8 cellular contexts compared by ENCODE assay signal in genomic region chr7:155299539-155300202, GRCh38. TPM values are rescaled to one million over a fixed set of nuclear protein-coding genes. Genes with fewer than 3 reads are reported as not detected.
DNase-seq lines count a peak whose midpoint lies in the region; ATAC-seq, FAIRE-seq and TF ChIP-seq lines count a peak whose summit lies in the region.

No MANE protein-coding gene starts in this region.

- dilution Hi-C loops in endothelial cell of umbilical vein (cut with MboI; ENCODE audit: extremely low pct_ligation_motif_present, low sequenced_read_pairs): no loop called here

- peak overlapping the region; percentile 94 for H3K4me2 ChIP-seq in endothelial cell of umbilical vein (ENCODE audit: insufficient read depth, low read length)

- ATAC-seq in heart right ventricle (no peak), left ventricle myocardium superior (no peak), T-helper 17 cell (peak; percentile 0), HG03045 (IDR thresholded peaks at IDR 0.05; ENCODE audit: unreplicated experiment) (no peak), esophagus mucosa (no peak)

- H3K9me1 ChIP-seq in endothelial cell of umbilical vein (replicated peaks; ENCODE audit: control insufficient read depth, extremely low read depth, insufficient read depth, low read length): no peaks in the 10 kb centered on the region

- H3K4me3 Mint-ChIP-seq in T-helper 17 cell (peak overlapping the region; percentile 92), osteocyte (ENCODE audit: unreplicated experiment) (peak overlapping the region; percentile 84)

- BruUV-seq in endothelial cell of umbilical vein (replicated peaks; lab: Mats Ljungman, UMichigan): no TSS peak

- peaks cover 9% of the 10 kb centered on the region for H4K20me1 ChIP-seq in endothelial cell of umbilical vein (replicated peaks; ENCODE audit: control insufficient read depth, extremely low read depth, insufficient read depth, low read length)

- TF ChIP-seq POLR2A in endothelial cell of umbilical vein (IDR thresholded peaks at IDR 0.05; ENCODE audit: low read depth, low read length): no peak

- H3K27ac Mint-ChIP-seq in T-helper 17 cell (peak overlapping the region; percentile 97), osteocyte (ENCODE audit: unreplicated experiment) (peak overlapping the region; percentile 86)

- H3K4me1 Mint-ChIP-seq in T-helper 17 cell: peaks cover 28% of the 10 kb centered on the region
- H3K4me1 Mint-ChIP-seq in osteocyte (ENCODE audit: unreplicated experiment): peaks cover 36% of the 10 kb centered on the region

- intact Hi-C loops in heart right ventricle (cut with DNase I): loop anchor here in 8 of 10 donors (2.0 to 10.0 kb wide), 9 partner anchors 42 to 372 kb away; partner anchors contain the start of gene PAXIP1 (in 5 of the 8)
- intact Hi-C loops in left ventricle myocardium superior (cut with micrococcal nuclease): no loop called here
- intact Hi-C loops in endothelial cell of umbilical vein (cut with micrococcal nuclease): loop anchor here (1.0 to 10.0 kb wide), 3 partner anchors 46 to 465 kb away; partner anchors contain the start of gene PAXIP1

- CTCF ChIA-PET in endothelial cell of umbilical vein (lab: Charles Lee): interaction anchor here (1.1 to 3.9 kb wide), 7 partner anchors 45 to 385 kb away, joined by 3 to 19 read pairs (median 4); no protein-coding TSS in a partner anchor

- H3K4me3 ChIP-seq in heart right ventricle: peak overlapping the region in 9 of 10 donors; percentile 80 to 97 (median 91)
- H3K4me3 ChIP-seq in endothelial cell of umbilical vein (replicated peaks in 1 of 3; ENCODE audit: insufficient read depth in 1 of 3, low read depth in 1 of 3, low read length in 3 of 3): peak overlapping the region; percentile 50 to 99 (median 91)

- no peak for DNase-seq in heart right ventricle
- DNase-seq in left ventricle myocardium superior: no peak
- DNase-seq in T-helper 17 cell: peak in 1 of 3 donors; percentile 12
- DNase-seq in endothelial cell of umbilical vein (ENCODE audit: low read depth, low spot score): no peak
- no peak for DNase-seq in osteocyte (ENCODE audit: extremely low spot score, unreplicated experiment)
- no peak for DNase-seq in HTR-8/SVneo (ENCODE audit: insufficient read length, low spot score)

- no peaks in the 10 kb centered on the region for H3K9me3 Mint-ChIP-seq in osteocyte (ENCODE audit: unreplicated experiment)

- H3K9ac ChIP-seq in endothelial cell of umbilical vein (replicated peaks; ENCODE audit: extremely low read depth, insufficient read depth, low read length): peak overlapping the region; percentile 54

- H3K27ac ChIP-seq in heart right ventricle (peak overlapping the region; percentile 7 to 96 (median 93)), endothelial cell of umbilical vein (ENCODE audit: insufficient read depth, low read depth, low read length) (peak overlapping the region; percentile 52)

- H3K27me3 Mint-ChIP-seq in T-helper 17 cell (no peaks in the 10 kb centered on the region), osteocyte (ENCODE audit: unreplicated experiment) (no peaks in the 10 kb centered on the region)

- peaks cover 67% of the 10 kb centered on the region for H3K79me2 ChIP-seq in endothelial cell of umbilical vein (ENCODE audit: control insufficient read depth, insufficient read depth, low read length)

- 65 to 68% methylated on average over 8 of the region's 8 CpGs for WGBS in heart right ventricle, 2 donors

- H3K36me3 ChIP-seq in heart right ventricle (peaks cover 0 to 43% (median 5%) of the 10 kb centered on the region in 9 donors), endothelial cell of umbilical vein (ENCODE audit: control insufficient read depth in 2 of 2, extremely low read depth in 1 of 2, insufficient read depth in 2 of 2, low read length in 2 of 2) (peaks cover 6 to 20% of the 10 kb centered on the region in 2 experiments)

- H3K9me3 ChIP-seq in heart right ventricle (no peaks in the 10 kb centered on the region), T-helper 17 cell (ENCODE audit: control insufficient read depth, low read length, poor library complexity, severe bottlenecking) (no peaks in the 10 kb centered on the region), endothelial cell of umbilical vein (replicated peaks; ENCODE audit: control insufficient read depth, insufficient read depth, low read length) (no peaks in the 10 kb centered on the region)

- peaks cover 12 to 52% (median 36%) of the 10 kb centered on the region in 9 donors for H3K4me1 ChIP-seq in heart right ventricle
- peaks cover 31% of the 10 kb centered on the region for H3K4me1 ChIP-seq in endothelial cell of umbilical vein (ENCODE audit: control insufficient read depth, extremely low read depth, insufficient read depth, low read length)

- FAIRE-seq in endothelial cell of umbilical vein (lab: Jason Lieb, UNC) (peak; percentile 62), HTR-8/SVneo (lab: Jason Lieb, UNC) (no peak)

- TF ChIP-seq CTCF in heart right ventricle (IDR thresholded peaks at IDR 0.05) (no peak), endothelial cell of umbilical vein (IDR thresholded peaks at IDR 0.05; ENCODE audit: extremely low read depth in 1 of 2, insufficient read depth in 1 of 2, low read depth in 1 of 2, low read length in 2 of 2) (no peak), osteocyte (IDR thresholded peaks at IDR 0.05) (no peak)

- POLR2A ChIA-PET in endothelial cell of umbilical vein (lab: Charles Lee): interaction anchor here (3.0 kb wide), 1 partner anchor 94 kb away, joined by 36 read pairs; no protein-coding TSS in a partner anchor

- no peaks in the 10 kb centered on the region for H3K27me3 ChIP-seq in heart right ventricle
- H3K27me3 ChIP-seq in endothelial cell of umbilical vein (ENCODE audit: control insufficient read depth in 2 of 2, insufficient read depth in 2 of 2, low read length in 2 of 2): no peaks in the 10 kb centered on the region

- H3K36me3 Mint-ChIP-seq in T-helper 17 cell (ENCODE audit: low read depth): no peaks in the 10 kb centered on the region
- peaks cover 18% of the 10 kb centered on the region for H3K36me3 Mint-ChIP-seq in osteocyte (ENCODE audit: unreplicated experiment)

- no peak overlapping the region for H2AFZ ChIP-seq in endothelial cell of umbilical vein (ENCODE audit: low read depth, low read length)

TF ChIP-seq in endothelial cell of umbilical vein, 7 proteins besides CTCF, POLR2A, EP300 and RAD21:
- TF ChIP-seq FOS (IDR thresholded peaks at IDR 0.05; ENCODE audit: borderline replicate concordance, insufficient read depth, low read length) (no peak), MYC (IDR thresholded peaks at IDR 0.05; ENCODE audit: low read depth, low read length) (no peak), GATA2 (IDR thresholded peaks at IDR 0.05; ENCODE audit: insufficient read depth, insufficient read length, low read depth, low read length) (no peak)

RNA-seq across cellular contexts. Expression of gene INSIG1, which starts 2.0 kb away (rescaled TPM):
- total RNA-seq in heart right ventricle (10 to 100 TPM in 7 of 10 donors, 1 to 10 TPM in 3; 5.9 to 16.3 (median 12.1) TPM), left ventricle myocardium superior (8.7 TPM), T-helper 17 cell (10 to 100 TPM; 53.3 to 55.1 TPM), endothelial cell of umbilical vein (79.3 and 105 TPM in 2 replicates), osteocyte (16.0 and 21.8 TPM in 2 replicates), esophagus mucosa (53.5 TPM)
- polyA plus RNA-seq in heart right ventricle (10 to 100 TPM in 1 of 2 donors, 1 to 10 TPM in 1; 6.7 to 13.1 TPM), endothelial cell of umbilical vein (102 and 129 TPM in 2 replicates)
- 55.2 and 65.6 TPM in 2 replicates for polyA plus RNA-seq in endothelial cell of umbilical vein (2011; cell fraction: cytosol; rRNA removed)
- polyA plus RNA-seq in endothelial cell of umbilical vein (2011; cell fraction: nucleus; rRNA removed): 40.6 and 54.9 TPM in 2 replicates
- polyA plus RNA-seq in endothelial cell of umbilical vein (2012): 36.7 and 55.1 TPM in 2 replicates
- polyA minus RNA-seq in endothelial cell of umbilical vein: 112 and 120 TPM in 2 replicates
- polyA minus RNA-seq in endothelial cell of umbilical vein (2011; cell fraction: cytosol; rRNA and poly(A)+ RNA removed): 42.5 TPM
- 49.7 and 74.6 TPM in 2 replicates for polyA minus RNA-seq in endothelial cell of umbilical vein (2011; cell fraction: nucleus; rRNA and poly(A)+ RNA removed)
